1 cellular context compared by ENCODE assay signal in the genomic region with DNA sequence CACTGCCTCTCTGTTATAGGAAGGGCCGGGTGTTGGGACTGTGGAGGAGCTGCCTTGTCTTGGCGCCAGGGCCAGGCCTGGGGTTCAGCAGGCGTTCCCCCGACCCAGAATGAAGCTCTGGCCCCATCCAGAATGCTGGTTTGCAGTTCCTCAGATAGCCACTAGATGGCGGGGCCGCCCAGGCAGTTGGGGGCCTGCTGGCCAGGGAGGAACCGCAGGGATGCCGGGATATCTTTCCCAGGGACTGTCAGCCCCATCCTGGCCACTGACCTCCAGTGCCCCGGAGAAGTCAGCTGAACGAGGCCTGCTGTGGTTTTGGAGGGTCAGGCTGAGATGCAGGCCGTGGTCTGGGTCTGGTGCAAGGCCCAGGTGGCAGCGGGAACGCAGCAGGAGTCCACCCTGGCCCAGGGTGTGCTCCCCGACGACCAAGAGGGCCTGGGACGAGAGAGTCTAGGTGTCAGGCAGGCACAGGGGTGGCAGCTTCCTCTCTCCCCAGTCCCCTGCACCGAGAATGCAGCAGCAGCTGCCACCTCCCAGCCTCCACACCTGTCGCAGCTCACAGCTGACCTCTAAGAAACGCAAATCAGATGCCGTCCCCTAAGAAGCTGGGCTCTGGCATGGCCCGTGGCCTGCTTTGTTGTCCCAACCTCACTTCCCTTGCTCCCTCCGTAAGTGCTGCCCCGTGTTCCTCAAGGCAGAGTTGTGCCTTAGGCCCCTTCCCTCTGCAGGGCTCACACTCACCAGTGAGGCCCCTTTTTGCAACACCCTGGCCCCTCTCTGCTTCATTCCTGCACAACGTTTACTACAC.
TF ChIP-seq lines count a peak whose summit lies in the region.

No MANE protein-coding gene starts in this region.

TF ChIP-seq in HepG2, 621 proteins besides CTCF, POLR2A, EP300 and RAD21 (continued from another document and continues in another):
- TF ChIP-seq, protein P1, sequence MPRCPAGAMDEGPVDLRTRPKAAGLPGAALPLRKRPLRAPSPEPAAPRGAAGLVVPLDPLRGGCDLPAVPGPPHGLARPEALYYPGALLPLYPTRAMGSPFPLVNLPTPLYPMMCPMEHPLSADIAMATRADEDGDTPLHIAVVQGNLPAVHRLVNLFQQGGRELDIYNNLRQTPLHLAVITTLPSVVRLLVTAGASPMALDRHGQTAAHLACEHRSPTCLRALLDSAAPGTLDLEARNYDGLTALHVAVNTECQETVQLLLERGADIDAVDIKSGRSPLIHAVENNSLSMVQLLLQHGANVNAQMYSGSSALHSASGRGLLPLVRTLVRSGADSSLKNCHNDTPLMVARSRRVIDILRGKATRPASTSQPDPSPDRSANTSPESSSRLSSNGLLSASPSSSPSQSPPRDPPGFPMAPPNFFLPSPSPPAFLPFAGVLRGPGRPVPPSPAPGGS (CRISPR knock-in tag; IDR thresholded peaks at IDR 0.05): peak; percentile 91
- TF ChIP-seq SIX4 (CRISPR knock-in tag; IDR thresholded peaks at IDR 0.05) (peak; percentile 51; the same call in 1 of the 2 replicates), ZNF510 (CRISPR knock-in tag; IDR thresholded peaks at IDR 0.05; ENCODE audit: low read depth) (no peak), HNRNPK (IDR thresholded peaks at IDR 0.05; ENCODE audit: low read depth, low read length, poor library complexity, severe bottlenecking) (no peak), NRL (CRISPR knock-in tag; IDR thresholded peaks at IDR 0.05; ENCODE audit: borderline replicate concordance) (peak; percentile 55), NFKB2 (CRISPR knock-in tag; IDR thresholded peaks at IDR 0.05; ENCODE audit: borderline replicate concordance) (peak; percentile 89), ZNF207 (IDR thresholded peaks at IDR 0.05; ENCODE audit: borderline replicate concordance) (no peak), ZMAT3 (CRISPR knock-in tag; conservative IDR thresholded peaks at IDR 0.05) (peak; percentile 80; the same call in 1 of the 2 replicates), CC2D1A (CRISPR knock-in tag; IDR thresholded peaks at IDR 0.05) (no peak), ZFP36L1 (CRISPR knock-in tag; IDR thresholded peaks at IDR 0.05) (peak; percentile 76; the same call in 1 of the 2 replicates), ZNF772 (CRISPR knock-in tag; IDR thresholded peaks at IDR 0.05) (peak; percentile 43; the same call in 1 of the 2 replicates), TOPORS (CRISPR knock-in tag; IDR thresholded peaks at IDR 0.05) (peak; percentile 46), ZNF598 (CRISPR knock-in tag; IDR thresholded peaks at IDR 0.05; ENCODE audit: borderline replicate concordance) (peak; percentile 98), DMAP1 (CRISPR knock-in tag; IDR thresholded peaks at IDR 0.05) (peak; percentile 29; the same call in 1 of the 2 replicates), ZNF766 (CRISPR knock-in tag; IDR thresholded peaks at IDR 0.05; ENCODE audit: borderline replicate concordance) (peak; percentile 60; the same call in 1 of the 2 replicates), XRCC5 (optimal IDR thresholded peaks at IDR 0.05; ENCODE audit: low read length) (peak; percentile 98), GABPA (IDR thresholded peaks at IDR 0.05; ENCODE audit: low read depth, low read length) (no peak), GABPA (CRISPR knock-in tag; IDR thresholded peaks at IDR 0.05; ENCODE audit: low read depth) (no peak)
- TF ChIP-seq, protein P2, sequence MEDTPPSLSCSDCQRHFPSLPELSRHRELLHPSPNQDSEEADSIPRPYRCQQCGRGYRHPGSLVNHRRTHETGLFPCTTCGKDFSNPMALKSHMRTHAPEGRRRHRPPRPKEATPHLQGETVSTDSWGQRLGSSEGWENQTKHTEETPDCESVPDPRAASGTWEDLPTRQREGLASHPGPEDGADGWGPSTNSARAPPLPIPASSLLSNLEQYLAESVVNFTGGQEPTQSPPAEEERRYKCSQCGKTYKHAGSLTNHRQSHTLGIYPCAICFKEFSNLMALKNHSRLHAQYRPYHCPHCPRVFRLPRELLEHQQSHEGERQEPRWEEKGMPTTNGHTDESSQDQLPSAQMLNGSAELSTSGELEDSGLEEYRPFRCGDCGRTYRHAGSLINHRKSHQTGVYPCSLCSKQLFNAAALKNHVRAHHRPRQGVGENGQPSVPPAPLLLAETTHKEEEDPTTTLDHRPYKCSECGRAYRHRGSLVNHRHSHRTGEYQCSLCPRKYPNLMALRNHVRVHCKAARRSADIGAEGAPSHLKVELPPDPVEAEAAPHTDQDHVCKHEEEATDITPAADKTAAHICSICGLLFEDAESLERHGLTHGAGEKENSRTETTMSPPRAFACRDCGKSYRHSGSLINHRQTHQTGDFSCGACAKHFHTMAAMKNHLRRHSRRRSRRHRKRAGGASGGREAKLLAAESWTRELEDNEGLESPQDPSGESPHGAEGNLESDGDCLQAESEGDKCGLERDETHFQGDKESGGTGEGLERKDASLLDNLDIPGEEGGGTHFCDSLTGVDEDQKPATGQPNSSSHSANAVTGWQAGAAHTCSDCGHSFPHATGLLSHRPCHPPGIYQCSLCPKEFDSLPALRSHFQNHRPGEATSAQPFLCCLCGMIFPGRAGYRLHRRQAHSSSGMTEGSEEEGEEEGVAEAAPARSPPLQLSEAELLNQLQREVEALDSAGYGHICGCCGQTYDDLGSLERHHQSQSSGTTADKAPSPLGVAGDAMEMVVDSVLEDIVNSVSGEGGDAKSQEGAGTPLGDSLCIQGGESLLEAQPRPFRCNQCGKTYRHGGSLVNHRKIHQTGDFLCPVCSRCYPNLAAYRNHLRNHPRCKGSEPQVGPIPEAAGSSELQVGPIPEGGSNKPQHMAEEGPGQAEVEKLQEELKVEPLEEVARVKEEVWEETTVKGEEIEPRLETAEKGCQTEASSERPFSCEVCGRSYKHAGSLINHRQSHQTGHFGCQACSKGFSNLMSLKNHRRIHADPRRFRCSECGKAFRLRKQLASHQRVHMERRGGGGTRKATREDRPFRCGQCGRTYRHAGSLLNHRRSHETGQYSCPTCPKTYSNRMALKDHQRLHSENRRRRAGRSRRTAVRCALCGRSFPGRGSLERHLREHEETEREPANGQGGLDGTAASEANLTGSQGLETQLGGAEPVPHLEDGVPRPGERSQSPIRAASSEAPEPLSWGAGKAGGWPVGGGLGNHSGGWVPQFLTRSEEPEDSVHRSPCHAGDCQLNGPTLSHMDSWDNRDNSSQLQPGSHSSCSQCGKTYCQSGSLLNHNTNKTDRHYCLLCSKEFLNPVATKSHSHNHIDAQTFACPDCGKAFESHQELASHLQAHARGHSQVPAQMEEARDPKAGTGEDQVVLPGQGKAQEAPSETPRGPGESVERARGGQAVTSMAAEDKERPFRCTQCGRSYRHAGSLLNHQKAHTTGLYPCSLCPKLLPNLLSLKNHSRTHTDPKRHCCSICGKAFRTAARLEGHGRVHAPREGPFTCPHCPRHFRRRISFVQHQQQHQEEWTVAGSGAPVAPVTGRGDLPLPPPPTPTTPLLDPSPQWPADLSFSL (CRISPR knock-in tag; IDR thresholded peaks at IDR 0.05): no peak
- TF ChIP-seq, protein P3, sequence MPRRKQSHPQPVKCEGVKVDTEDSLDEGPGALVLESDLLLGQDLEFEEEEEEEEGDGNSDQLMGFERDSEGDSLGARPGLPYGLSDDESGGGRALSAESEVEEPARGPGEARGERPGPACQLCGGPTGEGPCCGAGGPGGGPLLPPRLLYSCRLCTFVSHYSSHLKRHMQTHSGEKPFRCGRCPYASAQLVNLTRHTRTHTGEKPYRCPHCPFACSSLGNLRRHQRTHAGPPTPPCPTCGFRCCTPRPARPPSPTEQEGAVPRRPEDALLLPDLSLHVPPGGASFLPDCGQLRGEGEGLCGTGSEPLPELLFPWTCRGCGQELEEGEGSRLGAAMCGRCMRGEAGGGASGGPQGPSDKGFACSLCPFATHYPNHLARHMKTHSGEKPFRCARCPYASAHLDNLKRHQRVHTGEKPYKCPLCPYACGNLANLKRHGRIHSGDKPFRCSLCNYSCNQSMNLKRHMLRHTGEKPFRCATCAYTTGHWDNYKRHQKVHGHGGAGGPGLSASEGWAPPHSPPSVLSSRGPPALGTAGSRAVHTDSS (CRISPR knock-in tag; conservative IDR thresholded peaks at IDR 0.05): no peak
- TF ChIP-seq, protein P4, sequence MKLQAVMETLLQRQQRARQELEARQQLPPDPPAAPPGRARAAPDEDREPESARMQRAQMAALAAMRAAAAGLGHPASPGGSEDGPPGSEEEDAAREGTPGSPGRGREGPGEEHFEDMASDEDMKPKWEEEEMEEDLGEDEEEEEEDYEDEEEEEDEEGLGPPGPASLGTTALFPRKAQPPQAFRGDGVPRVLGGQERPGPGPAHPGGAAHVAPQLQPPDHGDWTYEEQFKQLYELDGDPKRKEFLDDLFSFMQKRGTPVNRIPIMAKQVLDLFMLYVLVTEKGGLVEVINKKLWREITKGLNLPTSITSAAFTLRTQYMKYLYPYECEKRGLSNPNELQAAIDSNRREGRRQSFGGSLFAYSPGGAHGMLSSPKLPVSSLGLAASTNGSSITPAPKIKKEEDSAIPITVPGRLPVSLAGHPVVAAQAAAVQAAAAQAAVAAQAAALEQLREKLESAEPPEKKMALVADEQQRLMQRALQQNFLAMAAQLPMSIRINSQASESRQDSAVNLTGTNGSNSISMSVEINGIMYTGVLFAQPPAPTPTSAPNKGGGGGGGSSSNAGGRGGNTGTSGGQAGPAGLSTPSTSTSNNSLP (IDR thresholded peaks at IDR 0.05; ENCODE audit: low read depth, low read length): no peak
- TF ChIP-seq, protein P5, sequence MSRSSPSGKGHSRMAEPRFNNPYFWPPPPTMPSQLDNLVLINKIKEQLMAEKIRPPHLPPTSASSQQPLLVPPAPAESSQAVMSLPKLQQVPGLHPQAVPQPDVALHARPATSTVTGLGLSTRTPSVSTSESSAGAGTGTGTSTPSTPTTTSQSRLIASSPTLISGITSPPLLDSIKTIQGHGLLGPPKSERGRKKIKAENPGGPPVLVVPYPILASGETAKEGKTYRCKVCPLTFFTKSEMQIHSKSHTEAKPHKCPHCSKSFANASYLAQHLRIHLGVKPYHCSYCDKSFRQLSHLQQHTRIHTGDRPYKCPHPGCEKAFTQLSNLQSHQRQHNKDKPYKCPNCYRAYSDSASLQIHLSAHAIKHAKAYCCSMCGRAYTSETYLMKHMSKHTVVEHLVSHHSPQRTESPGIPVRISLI (CRISPR knock-in tag; IDR thresholded peaks at IDR 0.05; ENCODE audit: borderline replicate concordance): peak; percentile 38; the same call in 1 of the 2 replicates
- TF ChIP-seq, protein P6, sequence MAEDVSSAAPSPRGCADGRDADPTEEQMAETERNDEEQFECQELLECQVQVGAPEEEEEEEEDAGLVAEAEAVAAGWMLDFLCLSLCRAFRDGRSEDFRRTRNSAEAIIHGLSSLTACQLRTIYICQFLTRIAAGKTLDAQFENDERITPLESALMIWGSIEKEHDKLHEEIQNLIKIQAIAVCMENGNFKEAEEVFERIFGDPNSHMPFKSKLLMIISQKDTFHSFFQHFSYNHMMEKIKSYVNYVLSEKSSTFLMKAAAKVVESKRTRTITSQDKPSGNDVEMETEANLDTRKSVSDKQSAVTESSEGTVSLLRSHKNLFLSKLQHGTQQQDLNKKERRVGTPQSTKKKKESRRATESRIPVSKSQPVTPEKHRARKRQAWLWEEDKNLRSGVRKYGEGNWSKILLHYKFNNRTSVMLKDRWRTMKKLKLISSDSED (CRISPR knock-in tag; IDR thresholded peaks at IDR 0.05): no peak
- TF ChIP-seq, protein P7, sequence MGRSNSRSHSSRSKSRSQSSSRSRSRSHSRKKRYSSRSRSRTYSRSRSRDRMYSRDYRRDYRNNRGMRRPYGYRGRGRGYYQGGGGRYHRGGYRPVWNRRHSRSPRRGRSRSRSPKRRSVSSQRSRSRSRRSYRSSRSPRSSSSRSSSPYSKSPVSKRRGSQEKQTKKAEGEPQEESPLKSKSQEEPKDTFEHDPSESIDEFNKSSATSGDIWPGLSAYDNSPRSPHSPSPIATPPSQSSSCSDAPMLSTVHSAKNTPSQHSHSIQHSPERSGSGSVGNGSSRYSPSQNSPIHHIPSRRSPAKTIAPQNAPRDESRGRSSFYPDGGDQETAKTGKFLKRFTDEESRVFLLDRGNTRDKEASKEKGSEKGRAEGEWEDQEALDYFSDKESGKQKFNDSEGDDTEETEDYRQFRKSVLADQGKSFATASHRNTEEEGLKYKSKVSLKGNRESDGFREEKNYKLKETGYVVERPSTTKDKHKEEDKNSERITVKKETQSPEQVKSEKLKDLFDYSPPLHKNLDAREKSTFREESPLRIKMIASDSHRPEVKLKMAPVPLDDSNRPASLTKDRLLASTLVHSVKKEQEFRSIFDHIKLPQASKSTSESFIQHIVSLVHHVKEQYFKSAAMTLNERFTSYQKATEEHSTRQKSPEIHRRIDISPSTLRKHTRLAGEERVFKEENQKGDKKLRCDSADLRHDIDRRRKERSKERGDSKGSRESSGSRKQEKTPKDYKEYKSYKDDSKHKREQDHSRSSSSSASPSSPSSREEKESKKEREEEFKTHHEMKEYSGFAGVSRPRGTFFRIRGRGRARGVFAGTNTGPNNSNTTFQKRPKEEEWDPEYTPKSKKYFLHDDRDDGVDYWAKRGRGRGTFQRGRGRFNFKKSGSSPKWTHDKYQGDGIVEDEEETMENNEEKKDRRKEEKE (IDR thresholded peaks at IDR 0.05): no peak
- TF ChIP-seq, protein P8, sequence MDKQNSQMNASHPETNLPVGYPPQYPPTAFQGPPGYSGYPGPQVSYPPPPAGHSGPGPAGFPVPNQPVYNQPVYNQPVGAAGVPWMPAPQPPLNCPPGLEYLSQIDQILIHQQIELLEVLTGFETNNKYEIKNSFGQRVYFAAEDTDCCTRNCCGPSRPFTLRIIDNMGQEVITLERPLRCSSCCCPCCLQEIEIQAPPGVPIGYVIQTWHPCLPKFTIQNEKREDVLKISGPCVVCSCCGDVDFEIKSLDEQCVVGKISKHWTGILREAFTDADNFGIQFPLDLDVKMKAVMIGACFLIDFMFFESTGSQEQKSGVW (CRISPR knock-in tag; IDR thresholded peaks at IDR 0.05; ENCODE audit: borderline replicate concordance): no peak
- TF ChIP-seq, protein P9, sequence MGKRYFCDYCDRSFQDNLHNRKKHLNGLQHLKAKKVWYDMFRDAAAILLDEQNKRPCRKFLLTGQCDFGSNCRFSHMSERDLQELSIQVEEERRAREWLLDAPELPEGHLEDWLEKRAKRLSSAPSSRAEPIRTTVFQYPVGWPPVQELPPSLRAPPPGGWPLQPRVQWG (CRISPR knock-in tag; IDR thresholded peaks at IDR 0.05; ENCODE audit: borderline replicate concordance, low read depth): no peak
